In genomic region chr6:162088091-162088490, GRCh38 we compare ENCODE assay signal across 35 cellular contexts.
"Had no signal": no experiment of that assay in that cellular context is flagged by ENCODE, and none has a peak within 500 bp of the region (broad histone marks: within the 10 kb centered on the region; RNA-seq: fewer than 3 reads in every experiment).

No MANE protein-coding gene starts in this region.

- H3K36me3 ChIP-seq: MG63 had no signal

- DNase-seq: Karpas-422, Kasumi-1, MG63, MM.1S, MV-4-11, NCI-H1048, NCI-H1092, NCI-H1092 treated with DMSO at 0.1 percent for 48 hours, NCI-H1105, NCI-H1105 treated with DMSO at 0.1 percent for 48 hours, NCI-H1417, NCI-H1417 treated with DMSO at 0.1 percent for 48 hours, NCI-H1436, NCI-H1436 treated with DMSO at 0.1 percent for 48 hours, NCI-H146, NCI-H1694, NCI-H1694 treated with DMSO at 0.1 percent for 48 hours, NCI-H187, NCI-H187 treated with DMSO at 0.1 percent for 48 hours, NCI-H1930, NCI-H2029, NCI-H2029 treated with DMSO at 0.1 percent for 48 hours, NCI-H2081, NCI-H2081 treated with DMSO at 0.1 percent for 48 hours, NCI-H2107, NCI-H2171, NCI-H2171 treated with DMSO at 0.1 percent for 48 hours, NCI-H2227 treated with DMSO at 0.1 percent for 48 hours, NCI-H226, NCI-H345, NCI-H446, NCI-H446 treated with DMSO at 0.1 percent for 48 hours, NCI-H510A, NCI-H510A treated with DMSO at 0.1 percent for 48 hours, NCI-H524 had no signal

- H3K27me3 ChIP-seq: MG63 had no signal

- H3K9me3 ChIP-seq: MG63 had no signal

- H3K4me3 ChIP-seq: MG63 had no signal
